1 cellular context compared by ENCODE assay signal in the genomic region with DNA sequence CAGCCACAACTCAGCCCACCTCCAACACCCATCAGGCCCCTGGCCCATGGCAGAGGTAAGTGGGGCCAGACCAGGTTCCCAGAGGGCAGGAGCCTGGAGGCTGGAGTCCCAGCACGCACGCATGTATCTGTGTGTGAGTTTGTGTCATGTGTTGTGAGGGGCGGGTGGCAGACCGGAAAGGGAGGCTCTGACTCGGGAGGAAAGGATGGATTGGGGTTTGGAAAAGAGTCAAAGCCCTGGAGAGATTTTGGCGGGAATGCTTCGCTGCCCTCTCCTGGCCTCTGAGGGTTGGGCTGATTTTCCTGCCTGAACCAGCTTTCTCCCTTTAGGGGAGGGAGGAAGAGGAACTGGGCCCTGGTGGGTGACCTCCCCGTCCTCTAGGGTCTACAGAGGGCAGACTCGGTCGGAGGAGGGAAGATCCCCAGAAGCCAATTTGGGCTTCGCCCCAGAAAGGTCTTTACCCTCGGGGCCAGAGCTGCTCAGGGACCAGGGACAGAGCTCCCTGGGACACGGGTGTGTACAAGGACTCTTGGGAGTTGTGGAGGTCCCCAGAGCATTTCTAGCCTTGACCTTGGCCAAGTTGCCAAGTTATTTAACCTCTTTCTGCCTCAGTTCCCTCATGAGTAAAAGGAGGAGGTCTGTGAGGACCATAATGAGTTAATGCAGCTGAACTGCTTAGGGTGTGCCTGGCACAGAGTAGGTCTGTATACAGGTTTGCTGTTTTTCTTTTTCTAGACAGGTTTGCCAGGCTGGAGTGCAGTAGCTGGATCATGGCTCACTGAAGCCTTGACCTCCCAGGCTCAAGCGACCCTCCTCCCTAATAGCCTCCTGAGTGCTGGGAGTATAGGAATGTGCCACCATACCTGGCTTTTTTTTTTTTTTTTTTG.
A peak's percentile ranks its signal among the peaks of the same experiment; 100 is the strongest.
TF ChIP-seq lines count a peak whose summit lies in the region.

No MANE protein-coding gene starts in this region.

TF ChIP-seq in HEK293, 187 proteins besides CTCF, POLR2A, EP300 and RAD21 (continued from another document and continues in another):
- TF ChIP-seq, protein P1, sequence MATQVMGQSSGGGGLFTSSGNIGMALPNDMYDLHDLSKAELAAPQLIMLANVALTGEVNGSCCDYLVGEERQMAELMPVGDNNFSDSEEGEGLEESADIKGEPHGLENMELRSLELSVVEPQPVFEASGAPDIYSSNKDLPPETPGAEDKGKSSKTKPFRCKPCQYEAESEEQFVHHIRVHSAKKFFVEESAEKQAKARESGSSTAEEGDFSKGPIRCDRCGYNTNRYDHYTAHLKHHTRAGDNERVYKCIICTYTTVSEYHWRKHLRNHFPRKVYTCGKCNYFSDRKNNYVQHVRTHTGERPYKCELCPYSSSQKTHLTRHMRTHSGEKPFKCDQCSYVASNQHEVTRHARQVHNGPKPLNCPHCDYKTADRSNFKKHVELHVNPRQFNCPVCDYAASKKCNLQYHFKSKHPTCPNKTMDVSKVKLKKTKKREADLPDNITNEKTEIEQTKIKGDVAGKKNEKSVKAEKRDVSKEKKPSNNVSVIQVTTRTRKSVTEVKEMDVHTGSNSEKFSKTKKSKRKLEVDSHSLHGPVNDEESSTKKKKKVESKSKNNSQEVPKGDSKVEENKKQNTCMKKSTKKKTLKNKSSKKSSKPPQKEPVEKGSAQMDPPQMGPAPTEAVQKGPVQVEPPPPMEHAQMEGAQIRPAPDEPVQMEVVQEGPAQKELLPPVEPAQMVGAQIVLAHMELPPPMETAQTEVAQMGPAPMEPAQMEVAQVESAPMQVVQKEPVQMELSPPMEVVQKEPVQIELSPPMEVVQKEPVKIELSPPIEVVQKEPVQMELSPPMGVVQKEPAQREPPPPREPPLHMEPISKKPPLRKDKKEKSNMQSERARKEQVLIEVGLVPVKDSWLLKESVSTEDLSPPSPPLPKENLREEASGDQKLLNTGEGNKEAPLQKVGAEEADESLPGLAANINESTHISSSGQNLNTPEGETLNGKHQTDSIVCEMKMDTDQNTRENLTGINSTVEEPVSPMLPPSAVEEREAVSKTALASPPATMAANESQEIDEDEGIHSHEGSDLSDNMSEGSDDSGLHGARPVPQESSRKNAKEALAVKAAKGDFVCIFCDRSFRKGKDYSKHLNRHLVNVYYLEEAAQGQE (tag by site-specific recombination; IDR thresholded peaks at IDR 0.05), result peak; percentile 72
- 0 out of 2 replicates have a peak, but pooled peaks have one; percentile 42 for TF ChIP-seq ZXDB (tag by site-specific recombination; IDR thresholded peaks at IDR 0.05)
- no peak for TF ChIP-seq ZNF792 (tag by site-specific recombination; IDR thresholded peaks at IDR 0.05)
- TF ChIP-seq, protein P2, sequence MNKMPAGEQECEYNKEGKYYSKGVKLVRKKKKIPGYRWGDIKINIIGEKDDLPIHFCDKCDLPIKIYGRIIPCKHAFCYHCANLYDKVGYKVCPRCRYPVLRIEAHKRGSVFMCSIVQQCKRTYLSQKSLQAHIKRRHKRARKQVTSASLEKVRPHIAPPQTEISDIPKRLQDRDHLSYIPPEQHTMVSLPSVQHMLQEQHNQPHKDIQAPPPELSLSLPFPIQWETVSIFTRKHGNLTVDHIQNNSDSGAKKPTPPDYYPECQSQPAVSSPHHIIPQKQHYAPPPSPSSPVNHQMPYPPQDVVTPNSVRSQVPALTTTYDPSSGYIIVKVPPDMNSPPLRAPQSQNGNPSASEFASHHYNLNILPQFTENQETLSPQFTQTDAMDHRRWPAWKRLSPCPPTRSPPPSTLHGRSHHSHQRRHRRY (tag by site-specific recombination; IDR thresholded peaks at IDR 0.05), result no peak
- peak; percentile 36; the same call in 1 of the 2 replicates for TF ChIP-seq PRDM1 (tag by site-specific recombination; IDR thresholded peaks at IDR 0.05)
- TF ChIP-seq ZNF112 (tag by site-specific recombination; IDR thresholded peaks at IDR 0.05), result no peak
- TF ChIP-seq, protein P3, sequence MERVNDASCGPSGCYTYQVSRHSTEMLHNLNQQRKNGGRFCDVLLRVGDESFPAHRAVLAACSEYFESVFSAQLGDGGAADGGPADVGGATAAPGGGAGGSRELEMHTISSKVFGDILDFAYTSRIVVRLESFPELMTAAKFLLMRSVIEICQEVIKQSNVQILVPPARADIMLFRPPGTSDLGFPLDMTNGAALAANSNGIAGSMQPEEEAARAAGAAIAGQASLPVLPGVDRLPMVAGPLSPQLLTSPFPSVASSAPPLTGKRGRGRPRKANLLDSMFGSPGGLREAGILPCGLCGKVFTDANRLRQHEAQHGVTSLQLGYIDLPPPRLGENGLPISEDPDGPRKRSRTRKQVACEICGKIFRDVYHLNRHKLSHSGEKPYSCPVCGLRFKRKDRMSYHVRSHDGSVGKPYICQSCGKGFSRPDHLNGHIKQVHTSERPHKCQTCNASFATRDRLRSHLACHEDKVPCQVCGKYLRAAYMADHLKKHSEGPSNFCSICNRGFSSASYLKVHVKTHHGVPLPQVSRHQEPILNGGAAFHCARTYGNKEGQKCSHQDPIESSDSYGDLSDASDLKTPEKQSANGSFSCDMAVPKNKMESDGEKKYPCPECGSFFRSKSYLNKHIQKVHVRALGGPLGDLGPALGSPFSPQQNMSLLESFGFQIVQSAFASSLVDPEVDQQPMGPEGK (tag by site-specific recombination; IDR thresholded peaks at IDR 0.05), result 0 out of 2 replicates have a peak, but pooled peaks have one; percentile 22
- TF ChIP-seq, protein P4, sequence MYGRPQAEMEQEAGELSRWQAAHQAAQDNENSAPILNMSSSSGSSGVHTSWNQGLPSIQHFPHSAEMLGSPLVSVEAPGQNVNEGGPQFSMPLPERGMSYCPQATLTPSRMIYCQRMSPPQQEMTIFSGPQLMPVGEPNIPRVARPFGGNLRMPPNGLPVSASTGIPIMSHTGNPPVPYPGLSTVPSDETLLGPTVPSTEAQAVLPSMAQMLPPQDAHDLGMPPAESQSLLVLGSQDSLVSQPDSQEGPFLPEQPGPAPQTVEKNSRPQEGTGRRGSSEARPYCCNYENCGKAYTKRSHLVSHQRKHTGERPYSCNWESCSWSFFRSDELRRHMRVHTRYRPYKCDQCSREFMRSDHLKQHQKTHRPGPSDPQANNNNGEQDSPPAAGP (tag by site-specific recombination; IDR thresholded peaks at IDR 0.05), result peak; percentile 29; the same call in 1 of the 2 replicates
- TF ChIP-seq, protein P5, sequence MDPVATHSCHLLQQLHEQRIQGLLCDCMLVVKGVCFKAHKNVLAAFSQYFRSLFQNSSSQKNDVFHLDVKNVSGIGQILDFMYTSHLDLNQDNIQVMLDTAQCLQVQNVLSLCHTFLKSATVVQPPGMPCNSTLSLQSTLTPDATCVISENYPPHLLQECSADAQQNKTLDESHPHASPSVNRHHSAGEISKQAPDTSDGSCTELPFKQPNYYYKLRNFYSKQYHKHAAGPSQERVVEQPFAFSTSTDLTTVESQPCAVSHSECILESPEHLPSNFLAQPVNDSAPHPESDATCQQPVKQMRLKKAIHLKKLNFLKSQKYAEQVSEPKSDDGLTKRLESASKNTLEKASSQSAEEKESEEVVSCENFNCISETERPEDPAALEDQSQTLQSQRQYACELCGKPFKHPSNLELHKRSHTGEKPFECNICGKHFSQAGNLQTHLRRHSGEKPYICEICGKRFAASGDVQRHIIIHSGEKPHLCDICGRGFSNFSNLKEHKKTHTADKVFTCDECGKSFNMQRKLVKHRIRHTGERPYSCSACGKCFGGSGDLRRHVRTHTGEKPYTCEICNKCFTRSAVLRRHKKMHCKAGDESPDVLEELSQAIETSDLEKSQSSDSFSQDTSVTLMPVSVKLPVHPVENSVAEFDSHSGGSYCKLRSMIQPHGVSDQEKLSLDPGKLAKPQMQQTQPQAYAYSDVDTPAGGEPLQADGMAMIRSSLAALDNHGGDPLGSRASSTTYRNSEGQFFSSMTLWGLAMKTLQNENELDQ (tag by site-specific recombination; IDR thresholded peaks at IDR 0.05; ENCODE audit: low read depth), result no peak
- peak; percentile 56 for TF ChIP-seq SP2 (tag by site-specific recombination; IDR thresholded peaks at IDR 0.05)
- 0 out of 2 replicates have a peak, but pooled peaks have one; percentile 11 for TF ChIP-seq ZFP69B (tag by site-specific recombination; IDR thresholded peaks at IDR 0.05)
- TF ChIP-seq ZNF202 (tag by site-specific recombination; IDR thresholded peaks at IDR 0.05; ENCODE audit: borderline replicate concordance), result no peak
- TF ChIP-seq, protein P6, sequence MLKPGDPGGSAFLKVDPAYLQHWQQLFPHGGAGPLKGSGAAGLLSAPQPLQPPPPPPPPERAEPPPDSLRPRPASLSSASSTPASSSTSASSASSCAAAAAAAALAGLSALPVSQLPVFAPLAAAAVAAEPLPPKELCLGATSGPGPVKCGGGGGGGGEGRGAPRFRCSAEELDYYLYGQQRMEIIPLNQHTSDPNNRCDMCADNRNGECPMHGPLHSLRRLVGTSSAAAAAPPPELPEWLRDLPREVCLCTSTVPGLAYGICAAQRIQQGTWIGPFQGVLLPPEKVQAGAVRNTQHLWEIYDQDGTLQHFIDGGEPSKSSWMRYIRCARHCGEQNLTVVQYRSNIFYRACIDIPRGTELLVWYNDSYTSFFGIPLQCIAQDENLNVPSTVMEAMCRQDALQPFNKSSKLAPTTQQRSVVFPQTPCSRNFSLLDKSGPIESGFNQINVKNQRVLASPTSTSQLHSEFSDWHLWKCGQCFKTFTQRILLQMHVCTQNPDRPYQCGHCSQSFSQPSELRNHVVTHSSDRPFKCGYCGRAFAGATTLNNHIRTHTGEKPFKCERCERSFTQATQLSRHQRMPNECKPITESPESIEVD (tag by site-specific recombination; IDR thresholded peaks at IDR 0.05), result no peak
- no peak for TF ChIP-seq ZNF248 (tag by site-specific recombination; IDR thresholded peaks at IDR 0.05)
- TF ChIP-seq MEIS1 (CRISPR knock-in tag; IDR thresholded peaks at IDR 0.05; ENCODE audit: borderline replicate concordance), result no peak
- peak; percentile 13; the same call in 1 of the 2 replicates for TF ChIP-seq ZBTB20 (tag by site-specific recombination; IDR thresholded peaks at IDR 0.05)
- no peak for TF ChIP-seq ZFP3 (tag by site-specific recombination; IDR thresholded peaks at IDR 0.05; ENCODE audit: low read depth)
- no peak for TF ChIP-seq KLF10 (tag by site-specific recombination; IDR thresholded peaks at IDR 0.05)
- TF ChIP-seq, protein P7, sequence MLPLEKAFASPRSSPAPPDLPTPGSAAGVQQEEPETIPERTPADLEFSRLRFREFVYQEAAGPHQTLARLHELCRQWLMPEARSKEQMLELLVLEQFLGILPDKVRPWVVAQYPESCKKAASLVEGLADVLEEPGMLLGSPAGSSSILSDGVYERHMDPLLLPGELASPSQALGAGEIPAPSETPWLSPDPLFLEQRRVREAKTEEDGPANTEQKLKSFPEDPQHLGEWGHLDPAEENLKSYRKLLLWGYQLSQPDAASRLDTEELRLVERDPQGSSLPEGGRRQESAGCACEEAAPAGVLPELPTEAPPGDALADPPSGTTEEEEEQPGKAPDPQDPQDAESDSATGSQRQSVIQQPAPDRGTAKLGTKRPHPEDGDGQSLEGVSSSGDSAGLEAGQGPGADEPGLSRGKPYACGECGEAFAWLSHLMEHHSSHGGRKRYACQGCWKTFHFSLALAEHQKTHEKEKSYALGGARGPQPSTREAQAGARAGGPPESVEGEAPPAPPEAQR (tag by site-specific recombination; IDR thresholded peaks at IDR 0.05), result no peak
- TF ChIP-seq, protein P8, sequence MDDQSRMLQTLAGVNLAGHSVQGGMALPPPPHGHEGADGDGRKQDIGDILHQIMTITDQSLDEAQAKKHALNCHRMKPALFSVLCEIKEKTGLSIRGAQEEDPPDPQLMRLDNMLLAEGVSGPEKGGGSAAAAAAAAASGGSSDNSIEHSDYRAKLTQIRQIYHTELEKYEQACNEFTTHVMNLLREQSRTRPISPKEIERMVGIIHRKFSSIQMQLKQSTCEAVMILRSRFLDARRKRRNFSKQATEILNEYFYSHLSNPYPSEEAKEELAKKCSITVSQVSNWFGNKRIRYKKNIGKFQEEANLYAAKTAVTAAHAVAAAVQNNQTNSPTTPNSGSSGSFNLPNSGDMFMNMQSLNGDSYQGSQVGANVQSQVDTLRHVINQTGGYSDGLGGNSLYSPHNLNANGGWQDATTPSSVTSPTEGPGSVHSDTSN (CRISPR knock-in tag; IDR thresholded peaks at IDR 0.05), result no peak
- TF ChIP-seq, protein P9, sequence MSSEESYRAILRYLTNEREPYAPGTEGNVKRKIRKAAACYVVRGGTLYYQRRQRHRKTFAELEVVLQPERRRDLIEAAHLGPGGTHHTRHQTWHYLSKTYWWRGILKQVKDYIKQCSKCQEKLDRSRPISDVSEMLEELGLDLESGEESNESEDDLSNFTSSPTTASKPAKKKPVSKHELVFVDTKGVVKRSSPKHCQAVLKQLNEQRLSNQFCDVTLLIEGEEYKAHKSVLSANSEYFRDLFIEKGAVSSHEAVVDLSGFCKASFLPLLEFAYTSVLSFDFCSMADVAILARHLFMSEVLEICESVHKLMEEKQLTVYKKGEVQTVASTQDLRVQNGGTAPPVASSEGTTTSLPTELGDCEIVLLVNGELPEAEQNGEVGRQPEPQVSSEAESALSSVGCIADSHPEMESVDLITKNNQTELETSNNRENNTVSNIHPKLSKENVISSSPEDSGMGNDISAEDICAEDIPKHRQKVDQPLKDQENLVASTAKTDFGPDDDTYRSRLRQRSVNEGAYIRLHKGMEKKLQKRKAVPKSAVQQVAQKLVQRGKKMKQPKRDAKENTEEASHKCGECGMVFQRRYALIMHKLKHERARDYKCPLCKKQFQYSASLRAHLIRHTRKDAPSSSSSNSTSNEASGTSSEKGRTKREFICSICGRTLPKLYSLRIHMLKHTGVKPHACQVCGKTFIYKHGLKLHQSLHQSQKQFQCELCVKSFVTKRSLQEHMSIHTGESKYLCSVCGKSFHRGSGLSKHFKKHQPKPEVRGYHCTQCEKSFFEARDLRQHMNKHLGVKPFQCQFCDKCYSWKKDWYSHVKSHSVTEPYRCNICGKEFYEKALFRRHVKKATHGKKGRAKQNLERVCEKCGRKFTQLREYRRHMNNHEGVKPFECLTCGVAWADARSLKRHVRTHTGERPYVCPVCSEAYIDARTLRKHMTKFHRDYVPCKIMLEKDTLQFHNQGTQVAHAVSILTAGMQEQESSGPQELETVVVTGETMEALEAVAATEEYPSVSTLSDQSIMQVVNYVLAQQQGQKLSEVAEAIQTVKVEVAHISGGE (tag by site-specific recombination; conservative IDR thresholded peaks at IDR 0.05; ENCODE audit: low read depth), result no peak
- TF ChIP-seq ZNF214 (tag by site-specific recombination; IDR thresholded peaks at IDR 0.05; ENCODE audit: borderline replicate concordance), result no peak
- TF ChIP-seq ZNF658 (tag by site-specific recombination; IDR thresholded peaks at IDR 0.05), result no peak
- TF ChIP-seq, protein P10, sequence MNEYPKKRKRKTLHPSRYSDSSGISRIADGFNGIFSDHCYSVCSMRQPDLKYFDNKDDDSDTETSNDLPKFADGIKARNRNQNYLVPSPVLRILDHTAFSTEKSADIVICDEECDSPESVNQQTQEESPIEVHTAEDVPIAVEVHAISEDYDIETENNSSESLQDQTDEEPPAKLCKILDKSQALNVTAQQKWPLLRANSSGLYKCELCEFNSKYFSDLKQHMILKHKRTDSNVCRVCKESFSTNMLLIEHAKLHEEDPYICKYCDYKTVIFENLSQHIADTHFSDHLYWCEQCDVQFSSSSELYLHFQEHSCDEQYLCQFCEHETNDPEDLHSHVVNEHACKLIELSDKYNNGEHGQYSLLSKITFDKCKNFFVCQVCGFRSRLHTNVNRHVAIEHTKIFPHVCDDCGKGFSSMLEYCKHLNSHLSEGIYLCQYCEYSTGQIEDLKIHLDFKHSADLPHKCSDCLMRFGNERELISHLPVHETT (tag by site-specific recombination; IDR thresholded peaks at IDR 0.05), result no peak
- TF ChIP-seq, protein P11, sequence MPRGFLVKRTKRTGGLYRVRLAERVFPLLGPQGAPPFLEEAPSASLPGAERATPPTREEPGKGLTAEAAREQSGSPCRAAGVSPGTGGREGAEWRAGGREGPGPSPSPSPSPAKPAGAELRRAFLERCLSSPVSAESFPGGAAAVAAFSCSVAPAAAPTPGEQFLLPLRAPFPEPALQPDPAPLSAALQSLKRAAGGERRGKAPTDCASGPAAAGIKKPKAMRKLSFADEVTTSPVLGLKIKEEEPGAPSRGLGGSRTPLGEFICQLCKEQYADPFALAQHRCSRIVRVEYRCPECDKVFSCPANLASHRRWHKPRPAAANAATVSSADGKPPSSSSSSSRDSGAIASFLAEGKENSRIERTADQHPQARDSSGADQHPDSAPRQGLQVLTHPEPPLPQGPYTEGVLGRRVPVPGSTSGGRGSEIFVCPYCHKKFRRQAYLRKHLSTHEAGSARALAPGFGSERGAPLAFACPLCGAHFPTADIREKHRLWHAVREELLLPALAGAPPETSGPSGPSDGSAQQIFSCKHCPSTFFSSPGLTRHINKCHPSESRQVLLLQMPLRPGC (tag by site-specific recombination; IDR thresholded peaks at IDR 0.05), result no peak
